Comparison of ENCODE assay signal across 8 cellular contexts in genomic region chr12:107684990-107685359, GRCh38. TPM values are rescaled to one million over a fixed set of nuclear protein-coding genes. Genes with fewer than 3 reads are reported as not detected.
A peak's percentile ranks its signal among the peaks of the same experiment; 100 is the strongest.
DNase-seq lines count a peak whose midpoint lies in the region; ATAC-seq, FAIRE-seq and TF ChIP-seq lines count a peak whose summit lies in the region.

No MANE protein-coding gene starts in this region.

- H3K4me3 ChIP-seq in iPS-11a (ENCODE audit: low read depth, low read length) (peak overlapping the region; percentile 100), skin epidermis (peak overlapping the region; percentile 67 to 92 (median 84))

- CTCF ChIA-PET in activated naive CD4-positive, alpha-beta T cell treated with anti-CD3 and anti-CD28 coated beads for 36 hours (lab: Charles Lee) = interaction anchor here (0.5 to 6.4 kb wide), 4 partner anchors 9 to 1220 kb away, joined by 3 to 39 read pairs (median 6); no protein-coding TSS in a partner anchor

- peak; percentile 14 for DNase-seq in NCI-H1694 (lab: John Stamatoyannopoulos, UW)
- no peak for DNase-seq in NCI-H1694 treated with DMSO at 0.1 percent for 48 hours (lab: John Stamatoyannopoulos, UW)
- peak; percentile 2 for DNase-seq in NCI-H524 treated with DMSO at 0.1 percent for 48 hours (lab: John Stamatoyannopoulos, UW)
- peak; percentile 40 for DNase-seq in activated naive CD4-positive, alpha-beta T cell treated with anti-CD3 and anti-CD28 coated beads for 36 hours
- no peak for DNase-seq in D721Med (ENCODE audit: insufficient read length, low spot score)

- no peak for TF ChIP-seq CTCF in D721Med (IDR thresholded peaks at IDR 0.05; ENCODE audit: insufficient read depth, missing control alignments)

- H3K27ac Mint-ChIP-seq in activated naive CD4-positive, alpha-beta T cell treated with anti-CD3 and anti-CD28 coated beads for 36 hours = peak overlapping the region; percentile 95

- peak overlapping the region in 19 of 21 experiments; percentile 63 to 96 (median 90) for H3K27ac ChIP-seq in skin epidermis

- FAIRE-seq in D721Med (lab: Jason Lieb, UNC) = no peak

- peaks cover 20% of the 10 kb centered on the region for H3K4me1 Mint-ChIP-seq in activated naive CD4-positive, alpha-beta T cell treated with anti-CD3 and anti-CD28 coated beads for 36 hours (ENCODE audit: low read depth)

- peak overlapping the region; percentile 90 for H3K4me3 Mint-ChIP-seq in activated naive CD4-positive, alpha-beta T cell treated with anti-CD3 and anti-CD28 coated beads for 36 hours

- H3K9me3 Mint-ChIP-seq in activated naive CD4-positive, alpha-beta T cell treated with anti-CD3 and anti-CD28 coated beads for 36 hours = no peaks in the 10 kb centered on the region

- H3K36me3 Mint-ChIP-seq in activated naive CD4-positive, alpha-beta T cell treated with anti-CD3 and anti-CD28 coated beads for 36 hours (ENCODE audit: low read depth) = peaks cover 25% of the 10 kb centered on the region

- H3K27me3 Mint-ChIP-seq in activated naive CD4-positive, alpha-beta T cell treated with anti-CD3 and anti-CD28 coated beads for 36 hours (ENCODE audit: low read depth) = no peaks in the 10 kb centered on the region

- no peak for ATAC-seq in HG02884 (IDR thresholded peaks at IDR 0.05; ENCODE audit: unreplicated experiment)

- intact Hi-C loops in activated naive CD4-positive, alpha-beta T cell treated with anti-CD3 and anti-CD28 coated beads for 36 hours (cut with micrococcal nuclease) = loop anchor here (1.0 to 5.0 kb wide), 7 partner anchors 76 to 932 kb away; partner anchors contain the start of genes CRY1, FICD, ISCU and PRDM4

RNA-seq across cellular contexts. Expression of gene PWP1, which starts 0.6 kb away (rescaled TPM):
- 10 to 100 TPM; 35.0 to 37.1 TPM for total RNA-seq in activated naive CD4-positive, alpha-beta T cell treated with anti-CD3 and anti-CD28 coated beads for 36 hours

Comparison
In these comparisons a context has a peak if more than half of its experiments do, and no peak if none do; other contexts are left out.
1. DNase-seq: peak in NCI-H1694 (single experiment), NCI-H524 treated with DMSO at 0.1 percent for 48 hours (single experiment) and activated naive CD4-positive, alpha-beta T cell treated with anti-CD3 and anti-CD28 coated beads for 36 hours (single experiment); none in NCI-H1694 treated with DMSO at 0.1 percent for 48 hours (single experiment) and D721Med (single experiment).